ENCODE assay signal across 8 cellular contexts in genomic region chr11:8168485-8169257, GRCh38. TPM values are rescaled to one million over a fixed set of nuclear protein-coding genes. Genes with fewer than 3 reads are reported as not detected.
A peak's percentile ranks its signal among the peaks of the same experiment; 100 is the strongest.
DNase-seq lines count a peak whose midpoint lies in the region; ATAC-seq and TF ChIP-seq lines count a peak whose summit lies in the region.

Gene RIC3 (minus strand): TSS chr11:8169025. CDS start chr11:8168989, 36 bp downstream.

- TF ChIP-seq CTCF in GM13976 (IDR thresholded peaks at IDR 0.05; ENCODE audit: borderline replicate concordance, control extremely low read depth, extremely low read depth, insufficient read depth, missing control alignments) (no peak), body of pancreas (IDR thresholded peaks at IDR 0.05) (peak in 1 of 7 experiments; percentile 0), right lobe of liver (IDR thresholded peaks at IDR 0.05) (no peak)

- H3K9me3 ChIP-seq in body of pancreas (no peaks in the 10 kb centered on the region), right lobe of liver (no peaks in the 10 kb centered on the region)

- ATAC-seq in HG03159 (IDR thresholded peaks at IDR 0.05; ENCODE audit: unreplicated experiment) (peak; percentile 77), body of pancreas (peak; percentile 86), right lobe of liver (peak; percentile 63 to 88 (median 77))

- intact Hi-C loops in body of pancreas (cut with DNase I), result no loop called here
- intact Hi-C loops in right lobe of liver (cut with DNase I), result no loop called here

- TF ChIP-seq POLR2A in body of pancreas (IDR thresholded peaks at IDR 0.05) (peak; percentile 21 to 62 (median 57)), right lobe of liver (IDR thresholded peaks at IDR 0.05) (no peak)

- H3K4me3 ChIP-seq in body of pancreas, result peak within 1 kb of the TSS; percentile 51 to 86
- peak within 1 kb of the TSS; percentile 33 to 62 (median 60) for H3K4me3 ChIP-seq in right lobe of liver

- CTCF ChIA-PET in HEK293T (lab: Yijun Ruan, JAX), result no interaction called here

- H3K27me3 ChIP-seq in body of pancreas, result no peaks in the 10 kb centered on the region
- H3K27me3 ChIP-seq in right lobe of liver, result no peaks in the 10 kb centered on the region

- H3K36me3 ChIP-seq in body of pancreas (replicated peaks in 1 of 2; ENCODE audit: insufficient read depth in 1 of 2, low read depth in 2 of 2), result no peaks in the 10 kb centered on the region
- H3K36me3 ChIP-seq in right lobe of liver, result no peaks in the 10 kb centered on the region

- POLR2A ChIA-PET in HEK293T (lab: Yijun Ruan, JAX), result no interaction called here

- 0 to 1% methylated on average over 42 to 62 of the region's 62 CpGs for WGBS in body of pancreas, 2 donors
- WGBS in right lobe of liver (ENCODE audit: insufficient coverage, low coverage, low lambda C conversion rate, missing lambda C conversion rate), result 0% methylated on average over 19 of the region's 62 CpGs

- in situ Hi-C loops in GM13976 (cut with MboI; ENCODE audit: low sequenced_read_pairs, unreplicated experiment), result no loop called here

- H3K27ac ChIP-seq in body of pancreas, result peak within 1 kb of the TSS; percentile 4 to 76 (median 43)
- H3K27ac ChIP-seq in right lobe of liver, result no peak within 1 kb of the TSS

- DNase-seq in GM13976 (ENCODE audit: low spot score), result peak; percentile 48
- DNase-seq in T-helper 2 cell, result peak in 4 of 5 experiments; percentile 14 to 63 (median 24)
- peak; percentile 55 to 65 (median 60) for DNase-seq in body of pancreas
- DNase-seq in right lobe of liver, result peak; percentile 23 to 66 (median 49)
- DNase-seq in stimulated activated CD4-positive, alpha-beta T cell treated with anti-CD3 and anti-CD28 coated beads, Interleukin-4, amount 100 ng/mL, for 48 hours (ENCODE audit: low read depth in 2 of 2), result peak; percentile 40 to 47
- DNase-seq in HEK293T (ENCODE audit: extremely low spot score), result no peak
- DNase-seq in HPDE6-E6E7 (ENCODE audit: extremely low spot score), result no peak

- H3K4me1 ChIP-seq in body of pancreas (peaks cover 7% of the 10 kb centered on the region), right lobe of liver (no peaks in the 10 kb centered on the region)

TF ChIP-seq in HEK293T, 16 proteins besides CTCF, POLR2A, EP300 and RAD21:
- no peak for TF ChIP-seq ZNF384 (IDR thresholded peaks at IDR 0.05)
- no peak for TF ChIP-seq PKNOX1 (IDR thresholded peaks at IDR 0.05)
- TF ChIP-seq FOXM1 (IDR thresholded peaks at IDR 0.05; ENCODE audit: borderline replicate concordance), result no peak

RNA-seq across cellular contexts. Expression of gene RIC3, which starts in this region (rescaled TPM):
- total RNA-seq in body of pancreas (10 to 100 TPM; 40.0 to 44.5 TPM), right lobe of liver (1 to 10 TPM; 1.4 to 7.3 (median 3.6) TPM)

Comparison
In these comparisons a context has a peak if more than half of its experiments do, and no peak if none do; other contexts are left out.
1. RNA of gene RIC3 (total RNA-seq): 40.0 to 44.5 TPM in body of pancreas; 1.4 to 7.3 TPM in right lobe of liver; every median in the first group is over 4 times any median in the second.
2. DNase-seq: peak in GM13976 (single experiment), T-helper 2 cell (4 of 5), body of pancreas (4 of 4), right lobe of liver (3 of 3) and stimulated activated CD4-positive, alpha-beta T cell treated with anti-CD3 and anti-CD28 coated beads, Interleukin-4, amount 100 ng/mL, for 48 hours (2 of 2); none in HEK293T (single experiment) and HPDE6-E6E7 (single experiment).
3. H3K27ac ChIP-seq: peak in body of pancreas (4 of 4); none in right lobe of liver (0 of 3).
4. Peak in every context shown above with its lines, with median percentiles within 50 percentile points of each other: ATAC-seq.